ENCODE assay signal across 20 cellular contexts in genomic region chr13:42821437-42821836, GRCh38. TPM values are rescaled to one million over a fixed set of nuclear protein-coding genes. Genes with fewer than 3 reads are reported as not detected.
DNase-seq lines count a peak whose midpoint lies in the region; TF ChIP-seq lines count a peak whose summit lies in the region.
"Had no signal": no experiment of that assay in that cellular context is flagged by ENCODE, and none has a peak within 500 bp of the region (broad histone marks: within the 10 kb centered on the region; RNA-seq: fewer than 3 reads in every experiment).

No MANE protein-coding gene starts in this region.

- H3K36me3 ChIP-seq in SJSA1, result no peaks in the 10 kb centered on the region
- H3K36me3 ChIP-seq: BLaER1 treated with 17β-estradiol and CSF1 and Interleukin-3, amounts not matched to agents 10 nM and 100 nM; esophagus muscularis mucosa; uterus had no signal

- no peaks in the 10 kb centered on the region for H3K27me3 ChIP-seq in SJSA1 (replicated peaks)
- H3K27me3 ChIP-seq: BLaER1 treated with 17β-estradiol and CSF1 and Interleukin-3, amounts not matched to agents 10 nM and 100 nM; esophagus muscularis mucosa; uterus had no signal

- no peaks in the 10 kb centered on the region for H3K9me3 ChIP-seq in SJSA1 (replicated peaks)
- H3K9me3 ChIP-seq: esophagus muscularis mucosa, uterus had no signal

- CTCF ChIA-PET in activated CD4-positive, alpha-beta memory T cell treated with anti-CD3 and anti-CD28 coated beads, Interleukin-2, amount 10 ng/mL, durations not matched to agents 7 days and 5 days (lab: Charles Lee), result no interaction called here
- CTCF ChIA-PET in activated naive CD4-positive, alpha-beta T cell treated with anti-CD3 and anti-CD28 coated beads for 36 hours (lab: Charles Lee), result interaction anchor here (1.1 kb wide), 1 partner anchor 226 kb away, joined by 3 read pairs; no protein-coding TSS in a partner anchor

- POLR2A ChIA-PET in activated CD4-positive, alpha-beta memory T cell treated with anti-CD3 and anti-CD28 coated beads, Interleukin-2, amount 10 ng/mL, durations not matched to agents 7 days and 5 days (lab: Charles Lee), result no interaction called here

- peaks cover 32% of the 10 kb centered on the region for H3K4me1 ChIP-seq in SJSA1 (replicated peaks)
- H3K4me1 ChIP-seq: esophagus muscularis mucosa, uterus had no signal

- no peaks in the 10 kb centered on the region for H3K4me1 Mint-ChIP-seq in activated CD4-positive, alpha-beta memory T cell treated with anti-CD3 and anti-CD28 coated beads, Interleukin-2, amount 10 ng/mL, durations not matched to agents 7 days and 5 days
- H3K4me1 Mint-ChIP-seq in activated naive CD4-positive, alpha-beta T cell treated with anti-CD3 and anti-CD28 coated beads for 36 hours (ENCODE audit: low read depth), result no peaks in the 10 kb centered on the region
- H3K4me1 Mint-ChIP-seq: activated naive CD8-positive, alpha-beta T cell treated with anti-CD3 and anti-CD28 coated beads, Interleukin-2, amount 50 U/mL, for 24 hours had no signal

- H3K9me3 Mint-ChIP-seq in activated CD4-positive, alpha-beta memory T cell treated with anti-CD3 and anti-CD28 coated beads, Interleukin-2, amount 10 ng/mL, durations not matched to agents 7 days and 5 days, result peaks cover 2% of the 10 kb centered on the region
- H3K9me3 Mint-ChIP-seq in activated naive CD4-positive, alpha-beta T cell treated with anti-CD3 and anti-CD28 coated beads for 36 hours, result peaks cover 5% of the 10 kb centered on the region

- DNase-seq in EL (peak; percentile 49), SJSA1 (ENCODE audit: low read depth in 1 of 2, low spot score in 2 of 2) (peak in 1 of 2 experiments; percentile 65), epithelial cell of esophagus (ENCODE audit: low read depth) (peak; percentile 47), renal cortical epithelial cell (ENCODE audit: low read depth) (peak; percentile 73), NCI-H446 treated with DMSO at 0.1 percent for 48 hours (lab: John Stamatoyannopoulos, UW) (no peak), NCI-H2107 (lab: John Stamatoyannopoulos, UW) (no peak)
- DNase-seq in activated CD4-positive, alpha-beta memory T cell treated with anti-CD3 and anti-CD28 coated beads, Interleukin-2, amount 10 ng/mL, durations not matched to agents 7 days and 5 days, result no peak
- no peak for DNase-seq in activated naive CD4-positive, alpha-beta T cell treated with anti-CD3 and anti-CD28 coated beads for 36 hours
- DNase-seq: activated naive CD8-positive, alpha-beta T cell treated with anti-CD3 and anti-CD28 coated beads, Interleukin-2, amount 50 U/mL, for 24 hours; activated T-cell treated with anti-CD3 and anti-CD28 coated beads, Interleukin-2, amount 50 U/mL, for 72 hours; cortex of kidney; DMS153; Kasumi-1; left ventricle myocardium superior; NCI-H510A; posterior cingulate gyrus; uterus had no signal

- no peak for TF ChIP-seq CTCF in epithelial cell of esophagus (IDR thresholded peaks at IDR 0.05; ENCODE audit: insufficient read depth, low read depth, low read length, missing control alignments)

- no peaks in the 10 kb centered on the region for H3K36me3 Mint-ChIP-seq in activated CD4-positive, alpha-beta memory T cell treated with anti-CD3 and anti-CD28 coated beads, Interleukin-2, amount 10 ng/mL, durations not matched to agents 7 days and 5 days (ENCODE audit: low read depth)
- no peaks in the 10 kb centered on the region for H3K36me3 Mint-ChIP-seq in activated naive CD4-positive, alpha-beta T cell treated with anti-CD3 and anti-CD28 coated beads for 36 hours (ENCODE audit: low read depth)

- H3K4me3 ChIP-seq in SJSA1 (no peak overlapping the region), epithelial cell of esophagus (ENCODE audit: low read length) (no peak overlapping the region)
- H3K4me3 ChIP-seq: BLaER1 treated with 17β-estradiol and CSF1 and Interleukin-3, amounts not matched to agents 10 nM and 100 nM; esophagus muscularis mucosa; uterus had no signal

- no peak overlapping the region for H3K4me3 Mint-ChIP-seq in activated CD4-positive, alpha-beta memory T cell treated with anti-CD3 and anti-CD28 coated beads, Interleukin-2, amount 10 ng/mL, durations not matched to agents 7 days and 5 days
- H3K4me3 Mint-ChIP-seq in activated naive CD4-positive, alpha-beta T cell treated with anti-CD3 and anti-CD28 coated beads for 36 hours, result no peak overlapping the region
- H3K4me3 Mint-ChIP-seq: activated naive CD8-positive, alpha-beta T cell treated with anti-CD3 and anti-CD28 coated beads, Interleukin-2, amount 50 U/mL, for 24 hours; activated T-cell treated with anti-CD3 and anti-CD28 coated beads, Interleukin-2, amount 50 U/mL, for 72 hours; stimulated activated naive CD8-positive, alpha-beta T cell treated with anti-CD3 and anti-CD28 coated beads, Interleukin-15, Interleukin-2, amounts not matched to agents 100 ng/mL and 50 ng/mL, for 24 hours had no signal

- peaks cover 43% of the 10 kb centered on the region for H3K27me3 Mint-ChIP-seq in activated CD4-positive, alpha-beta memory T cell treated with anti-CD3 and anti-CD28 coated beads, Interleukin-2, amount 10 ng/mL, durations not matched to agents 7 days and 5 days
- peaks cover 13% of the 10 kb centered on the region for H3K27me3 Mint-ChIP-seq in activated naive CD4-positive, alpha-beta T cell treated with anti-CD3 and anti-CD28 coated beads for 36 hours (ENCODE audit: low read depth)

- H3K27ac ChIP-seq in SJSA1, result peak overlapping the region; percentile 71
- H3K27ac ChIP-seq: BLaER1 treated with 17β-estradiol and CSF1 and Interleukin-3, amounts not matched to agents 10 nM and 100 nM; esophagus muscularis mucosa; uterus had no signal

- H3K27ac Mint-ChIP-seq in activated CD4-positive, alpha-beta memory T cell treated with anti-CD3 and anti-CD28 coated beads, Interleukin-2, amount 10 ng/mL, durations not matched to agents 7 days and 5 days, result no peak overlapping the region
- no peak overlapping the region for H3K27ac Mint-ChIP-seq in activated naive CD4-positive, alpha-beta T cell treated with anti-CD3 and anti-CD28 coated beads for 36 hours
- H3K27ac Mint-ChIP-seq: activated naive CD8-positive, alpha-beta T cell treated with anti-CD3 and anti-CD28 coated beads, Interleukin-2, amount 50 U/mL, for 24 hours; activated T-cell treated with anti-CD3 and anti-CD28 coated beads, Interleukin-2, amount 50 U/mL, for 72 hours; stimulated activated naive CD8-positive, alpha-beta T cell treated with anti-CD3 and anti-CD28 coated beads, Interleukin-15, Interleukin-2, amounts not matched to agents 100 ng/mL and 50 ng/mL, for 24 hours had no signal

- intact Hi-C loops in activated naive CD4-positive, alpha-beta T cell treated with anti-CD3 and anti-CD28 coated beads for 36 hours (cut with micrococcal nuclease), result no loop called here

RNA-seq across cellular contexts. Expression of gene FAM216B, which starts 40.1 kb away (rescaled TPM):
- 1.4 TPM in 1 of 2 replicates, not detected in the other for total RNA-seq in SJSA1 (2014; rRNA removed; shearing (Covaris generic))
- not detected in 2 replicates for total RNA-seq in renal cortical epithelial cell
- not detected for total RNA-seq in activated CD4-positive, alpha-beta memory T cell treated with anti-CD3 and anti-CD28 coated beads, Interleukin-2, amount 10 ng/mL, durations not matched to agents 7 days and 5 days
- total RNA-seq in activated naive CD4-positive, alpha-beta T cell treated with anti-CD3 and anti-CD28 coated beads for 36 hours, result not detected
- total RNA-seq: activated T-cell treated with anti-CD3 and anti-CD28 coated beads, Interleukin-2, amount 50 U/mL, for 72 hours; esophagus muscularis mucosa had no signal

Comparison
In these comparisons a context has a peak if more than half of its experiments do, and no peak if none do; other contexts are left out.
1. DNase-seq: peak in EL (single experiment), epithelial cell of esophagus (single experiment) and renal cortical epithelial cell (single experiment); none in activated CD4-positive, alpha-beta memory T cell treated with anti-CD3 and anti-CD28 coated beads, Interleukin-2, amount 10 ng/mL, durations not matched to agents 7 days and 5 days (single experiment), NCI-H446 treated with DMSO at 0.1 percent for 48 hours (single experiment), activated naive CD4-positive, alpha-beta T cell treated with anti-CD3 and anti-CD28 coated beads for 36 hours (single experiment) and NCI-H2107 (single experiment).